In genomic region chrX:135206427-135206826, GRCh38 we compare ENCODE assay signal across 14 cellular contexts. TPM values are rescaled to one million over a fixed set of nuclear protein-coding genes. Genes with fewer than 3 reads are reported as not detected.
DNase-seq lines count a peak whose midpoint lies in the region; ATAC-seq, FAIRE-seq and TF ChIP-seq lines count a peak whose summit lies in the region.
"Not testable (repeated sequence)": the region's sequence is repeated elsewhere in the genome, so short reads cannot be mapped to it uniquely, and the experiment has no call there.
"Had no signal": no experiment of that assay in that cellular context is flagged by ENCODE, and none has a peak within 500 bp of the region (broad histone marks: within the 10 kb centered on the region; RNA-seq: fewer than 3 reads in every experiment).

No MANE protein-coding gene starts in this region.

- TF ChIP-seq CTCF in A549 (IDR thresholded peaks at IDR 0.05) = peak; percentile 31
- TF ChIP-seq CTCF in GM12864 (IDR thresholded peaks at IDR 0.05; ENCODE audit: low read depth, low read length, missing control alignments) = peak; percentile 39
- peak; percentile 27 for TF ChIP-seq CTCF in astrocyte of the spinal cord (IDR thresholded peaks at IDR 0.05; ENCODE audit: low read depth, low read length)
- peak; percentile 22 for TF ChIP-seq CTCF in fibroblast of mammary gland (conservative IDR thresholded peaks at IDR 0.05; ENCODE audit: control insufficient read depth, insufficient read depth, low read depth, low read length)
- TF ChIP-seq CTCF in liver (IDR thresholded peaks at IDR 0.05; ENCODE audit: low read depth, low read length, missing input control) = peak; percentile 13
- TF ChIP-seq CTCF in smooth muscle cell (IDR thresholded peaks at IDR 0.05; ENCODE audit: borderline replicate concordance, insufficient read depth, poor library complexity, severe bottlenecking) = peak; percentile 47

- H3K4me3 ChIP-seq in A549; GM12864 (ENCODE audit: low read depth, low read length); astrocyte of the spinal cord (ENCODE audit: low read depth, low read length); fibroblast of mammary gland (ENCODE audit: control insufficient read depth, low read depth, low read length); liver (ENCODE audit: low read depth in 1 of 3, low read length in 3 of 3); smooth muscle cell: not testable (repeated sequence)

- H3K36me3 ChIP-seq in liver (ENCODE audit: control insufficient read depth in 4 of 4, insufficient read depth in 3 of 4, low read depth in 1 of 4, low read length in 3 of 4); smooth muscle cell (ENCODE audit: low read depth): not testable (repeated sequence)

- not testable (repeated sequence) for TF ChIP-seq POLR2A in A549 (IDR thresholded peaks at IDR 0.05; ENCODE audit: low read length)

- H3K79me2 ChIP-seq in smooth muscle cell (ENCODE audit: low read depth) = not testable (repeated sequence)

- CTCF ChIA-PET in A549 (lab: Yijun Ruan, JAX) = not testable (repeated sequence)

- not testable (repeated sequence) for DNase-seq in A549 (ENCODE audit: low read depth in 1 of 2, low spot score in 1 of 2); GM12864 (ENCODE audit: low read depth); astrocyte of the spinal cord (ENCODE audit: low read depth, low spot score); smooth muscle cell (lab: John Stamatoyannopoulos, UW; ENCODE audit: unreplicated experiment)
- DNase-seq in NCI-H82 (lab: John Stamatoyannopoulos, UW) (peak; percentile 18), fibroblast of mammary gland (ENCODE audit: low read depth) (peak; percentile 2)
- DNase-seq in activated CD4-positive, alpha-beta T cell treated with anti-CD3 and anti-CD28 coated beads, Interleukin-2, amount 50 U/mL, for 48 hours = peak; percentile 31 to 49

- not testable (repeated sequence) for ATAC-seq in A549

- H3K4me1 ChIP-seq in A549; liver (ENCODE audit: control insufficient read depth in 4 of 4, insufficient read depth in 4 of 4, low read length in 3 of 4); smooth muscle cell (ENCODE audit: low read depth): not testable (repeated sequence)

- not testable (repeated sequence) for H3K27ac ChIP-seq in A549; liver (ENCODE audit: low read depth in 1 of 2, low read length in 2 of 2); smooth muscle cell (ENCODE audit: low read depth)

- peak; percentile 38 to 47; a peak in 4 of 5 replicates for TF ChIP-seq RAD21 in A549 (conservative IDR thresholded peaks at IDR 0.05 in 1 of 2, IDR thresholded peaks at IDR 0.05 in 1 of 2)
- TF ChIP-seq RAD21 in liver (IDR thresholded peaks at IDR 0.05) = peak; percentile 56 to 66

- not testable (repeated sequence) for H3F3A ChIP-seq in smooth muscle cell (ENCODE audit: low read depth)

- in situ Hi-C loops in astrocyte of the spinal cord (cut with HindIII; ENCODE audit: low sequenced_read_pairs) = not testable (repeated sequence)

- not testable (repeated sequence) for H2AFZ ChIP-seq in smooth muscle cell (ENCODE audit: low read depth)

- WGBS in A549 (ENCODE audit: missing lambda C conversion rate) = 0% methylated on average over 3 of the region's 11 CpGs
- 28% methylated on average over 11 of the region's 11 CpGs for WGBS in liver
- WGBS in smooth muscle cell (ENCODE audit: low lambda C conversion rate) = 43% methylated on average over 11 of the region's 11 CpGs

- not testable (repeated sequence) for TF ChIP-seq EP300 in A549 (IDR thresholded peaks at IDR 0.05)

- not testable (repeated sequence) for H3K9me3 ChIP-seq in A549; liver (ENCODE audit: control insufficient read depth in 4 of 4, low read length in 3 of 4); smooth muscle cell (replicated peaks; ENCODE audit: low read depth)

- not testable (repeated sequence) for FAIRE-seq in A549 (lab: Jason Lieb, UNC)

- H3K27me3 ChIP-seq in liver (ENCODE audit: control insufficient read depth in 4 of 4, insufficient read depth in 4 of 4, low read length in 3 of 4); smooth muscle cell (ENCODE audit: low read depth): not testable (repeated sequence)

- not testable (repeated sequence) for H4K20me1 ChIP-seq in smooth muscle cell (ENCODE audit: low read depth)

- POLR2A ChIA-PET in A549 (lab: Yijun Ruan, JAX) = not testable (repeated sequence)

- not testable (repeated sequence) for H3K4me2 ChIP-seq in A549, smooth muscle cell

- H3K9ac ChIP-seq in liver (ENCODE audit: low read depth in 1 of 2, low read length in 2 of 2); smooth muscle cell (ENCODE audit: low read depth): not testable (repeated sequence)

TF ChIP-seq in A549, 52 proteins besides CTCF, POLR2A, EP300 and RAD21:
- TF ChIP-seq SMC3 (IDR thresholded peaks at IDR 0.05) = peak; percentile 42
TF ChIP-seq in A549: peak in this region for 1; not testable (repeated sequence) for 51.

RNA-seq across cellular contexts. Expression of gene CT55, which starts 35.2 kb away (rescaled TPM):
- 0.05 TPM in 1 of 2 replicates, not detected in the other for polyA plus RNA-seq in A549 (2011; rRNA removed)
- 0.01 and 0.03 TPM in 2 replicates for polyA plus RNA-seq in A549 (2012; cell fraction: cytosol; rRNA removed)
- 0.02 TPM in 1 of 2 replicates, not detected in the other for polyA plus RNA-seq in A549 (2012; cell fraction: nucleus; rRNA removed)
- not detected in 3 replicates for polyA plus RNA-seq in A549 (2017; fragmentation: RNase III; extraction: RNeasy Plus Mini Kit Qiagen cat#74134 plus additional on column Dnase treatment)
- polyA minus RNA-seq in A549 (2011; rRNA and poly(A)+ RNA removed) = not detected in 2 replicates
- not detected for total RNA-seq in liver
- not detected for polyA plus RNA-seq in liver
- total RNA-seq in smooth muscle cell = not detected in 2 replicates
- not detected in 2 replicates for polyA plus RNA-seq in smooth muscle cell
- total RNA-seq: ascending aorta, mononuclear cell, NCI-H460, sigmoid colon, thoracic aorta had no signal

RNA-seq across cellular contexts. Expression of gene ETDA, which starts 45.4 kb away (rescaled TPM):
- not detected in 2 replicates for polyA plus RNA-seq in A549 (2011; rRNA removed)
- polyA plus RNA-seq in A549 (2012; cell fraction: cytosol; rRNA removed) = not detected in 2 replicates
- not detected in 2 replicates for polyA plus RNA-seq in A549 (2012; cell fraction: nucleus; rRNA removed)
- polyA plus RNA-seq in A549 (2017; fragmentation: RNase III; extraction: RNeasy Plus Mini Kit Qiagen cat#74134 plus additional on column Dnase treatment) = not detected in 3 replicates
- polyA minus RNA-seq in A549 (2011; rRNA and poly(A)+ RNA removed) = not detected in 2 replicates
- not detected for total RNA-seq in liver
- not detected for polyA plus RNA-seq in liver
- total RNA-seq in smooth muscle cell = not detected in 2 replicates
- not detected in 2 replicates for polyA plus RNA-seq in smooth muscle cell
- total RNA-seq: A172, ascending aorta, mononuclear cell, NCI-H460, sigmoid colon, thoracic aorta had no signal
- polyA plus RNA-seq: sigmoid colon had no signal
